8 cellular contexts compared by ENCODE assay signal in the genomic region with DNA sequence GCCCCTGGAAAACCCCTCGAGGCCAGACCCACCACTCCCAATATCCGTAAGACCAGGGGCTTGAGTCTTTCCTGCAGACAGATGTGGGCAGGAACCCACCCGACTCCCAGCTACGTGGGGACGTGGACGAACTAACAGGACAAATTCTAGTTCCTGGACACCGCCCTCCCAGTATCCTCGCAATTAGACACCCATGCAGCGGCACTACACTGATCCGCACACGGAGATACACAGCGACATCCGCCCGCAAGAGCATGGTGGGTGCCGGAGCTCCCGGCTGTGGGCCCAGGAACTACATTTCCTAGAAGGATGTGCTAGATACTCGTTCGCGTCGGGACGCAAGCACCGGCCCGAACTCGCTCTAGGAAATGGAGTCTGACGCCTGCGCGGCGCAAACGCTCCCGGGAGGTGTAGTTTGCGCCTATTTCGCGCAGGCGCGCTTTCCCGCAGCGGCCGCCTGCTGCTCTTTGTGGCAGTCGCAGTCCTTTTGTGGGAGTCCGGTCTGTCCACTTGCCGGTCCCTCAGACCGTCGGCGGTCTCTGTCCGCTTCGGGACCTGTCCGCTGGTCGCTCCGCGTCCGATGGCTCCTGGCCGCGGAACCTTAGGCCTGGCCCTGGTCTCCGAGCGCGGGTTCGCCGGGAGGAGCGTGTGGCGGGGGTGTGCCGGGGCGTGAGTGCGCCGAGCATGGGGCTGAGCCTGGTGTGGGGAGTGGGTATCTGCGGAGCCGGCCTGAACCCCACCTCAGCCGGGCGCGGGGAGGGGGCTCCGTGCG. TPM values are rescaled to one million over a fixed set of nuclear protein-coding genes. Genes with fewer than 3 reads are reported as not detected.
DNase-seq lines count a peak whose midpoint lies in the region; ATAC-seq and TF ChIP-seq lines count a peak whose summit lies in the region.

ZNF74 (plus strand) TSS at position 447 of the 772 bp plus-strand sequence. CDS start 478 bp downstream, outside the sequence.

- no peaks in the 10 kb centered on the region for H3K36me3 ChIP-seq in SJCRH30
- no peaks in the 10 kb centered on the region for H3K36me3 ChIP-seq in neural cell (ENCODE audit: insufficient read depth, low read length)

- peak within 1 kb of the TSS; percentile 55 for H3K27ac ChIP-seq in SJCRH30
- peak within 1 kb of the TSS; percentile 58 for H3K27ac ChIP-seq in foreskin keratinocyte
- H3K27ac ChIP-seq in neural cell (ENCODE audit: low read length) = peak within 1 kb of the TSS; percentile 92

- peak within 1 kb of the TSS; percentile 99 for H2AFZ ChIP-seq in neural cell (ENCODE audit: low read depth, low read length)

- H3K4me1 Mint-ChIP-seq in stimulated activated naive CD8-positive, alpha-beta T cell treated with anti-CD3 and anti-CD28 coated beads, Interleukin-15, Interleukin-2, amounts not matched to agents 100 ng/mL and 50 ng/mL, for 24 hours (ENCODE audit: low read depth) = peaks cover 29% of the 10 kb centered on the region

- DNase-seq in Caki2 (ENCODE audit: low read depth) (peak; percentile 90), LoVo (ENCODE audit: low spot score) (peak; percentile 90), SJCRH30 (peak; percentile 91 to 94), foreskin keratinocyte (peak; percentile 68 to 82)
- peak; percentile 72 for DNase-seq in activated gamma-delta T cell treated with anti-CD3 and anti-CD28 coated beads, Interleukin-2, amount 50 U/mL, for 16 hours (ENCODE audit: low read depth)

- TF ChIP-seq EP300 in neural cell (conservative IDR thresholded peaks at IDR 0.05; ENCODE audit: poor library complexity, severe bottlenecking) = peak; percentile 35

- H3K4me3 ChIP-seq in SJCRH30 (peak within 1 kb of the TSS; percentile 73), neural cell (ENCODE audit: low read length) (peak within 1 kb of the TSS; percentile 100)

- peak within 1 kb of the TSS; percentile 88 for H3K4me3 Mint-ChIP-seq in stimulated activated naive CD8-positive, alpha-beta T cell treated with anti-CD3 and anti-CD28 coated beads, Interleukin-15, Interleukin-2, amounts not matched to agents 100 ng/mL and 50 ng/mL, for 24 hours

- no peaks in the 10 kb centered on the region for H3K9me3 Mint-ChIP-seq in stimulated activated naive CD8-positive, alpha-beta T cell treated with anti-CD3 and anti-CD28 coated beads, Interleukin-15, Interleukin-2, amounts not matched to agents 100 ng/mL and 50 ng/mL, for 24 hours

- H3K9me2 ChIP-seq in neural cell (ENCODE audit: insufficient read depth, low read length) = no peaks in the 10 kb centered on the region

- peaks cover 3% of the 10 kb centered on the region for H3F3A ChIP-seq in neural cell (ENCODE audit: insufficient read depth, low read length, poor library complexity, severe bottlenecking)

- H3K9ac ChIP-seq in neural cell (ENCODE audit: low read length) = peak within 1 kb of the TSS; percentile 99

- no peak for TF ChIP-seq RAD21 in neural cell (conservative IDR thresholded peaks at IDR 0.05)

- peak; percentile 73 for ATAC-seq in GM21529 (IDR thresholded peaks at IDR 0.05; ENCODE audit: unreplicated experiment)
- peak; percentile 77 for ATAC-seq in foreskin keratinocyte

- peaks cover 4% of the 10 kb centered on the region for H3K36me3 Mint-ChIP-seq in stimulated activated naive CD8-positive, alpha-beta T cell treated with anti-CD3 and anti-CD28 coated beads, Interleukin-15, Interleukin-2, amounts not matched to agents 100 ng/mL and 50 ng/mL, for 24 hours (ENCODE audit: low read depth)

- H3K4me2 ChIP-seq in neural cell (ENCODE audit: low read length) = peak within 1 kb of the TSS; percentile 63

- in situ Hi-C loops in Caki2 (cut with HindIII; ENCODE audit: low pct_unique_long_range_greater_than_20kb, low sequenced_read_pairs) = no loop called here

- no peaks in the 10 kb centered on the region for H3K27me3 ChIP-seq in SJCRH30
- H3K27me3 ChIP-seq in foreskin keratinocyte = no peaks in the 10 kb centered on the region
- H3K27me3 ChIP-seq in neural cell (ENCODE audit: insufficient read depth, low read depth, low read length) = no peaks in the 10 kb centered on the region

- TF ChIP-seq CTCF in foreskin keratinocyte (conservative IDR thresholded peaks at IDR 0.05) = no peak
- TF ChIP-seq CTCF in neural cell (IDR thresholded peaks at IDR 0.05; ENCODE audit: poor library complexity, severe bottlenecking) = peak; percentile 21

- H4K20me1 ChIP-seq in neural cell (ENCODE audit: insufficient read depth) = no peaks in the 10 kb centered on the region

- H3K27ac Mint-ChIP-seq in stimulated activated naive CD8-positive, alpha-beta T cell treated with anti-CD3 and anti-CD28 coated beads, Interleukin-15, Interleukin-2, amounts not matched to agents 100 ng/mL and 50 ng/mL, for 24 hours = peak within 1 kb of the TSS; percentile 94

- no peaks in the 10 kb centered on the region for H3K27me3 Mint-ChIP-seq in stimulated activated naive CD8-positive, alpha-beta T cell treated with anti-CD3 and anti-CD28 coated beads, Interleukin-15, Interleukin-2, amounts not matched to agents 100 ng/mL and 50 ng/mL, for 24 hours

- H3K9me3 ChIP-seq in SJCRH30 (replicated peaks) = no peaks in the 10 kb centered on the region
- H3K9me3 ChIP-seq in neural cell (ENCODE audit: low read length) = no peaks in the 10 kb centered on the region

- H3K79me2 ChIP-seq in neural cell (replicated peaks; ENCODE audit: insufficient read depth, low read length) = peaks cover 29% of the 10 kb centered on the region

- H3K4me1 ChIP-seq in SJCRH30 = 0 out of 2 replicates have a peak, but pooled peaks cover 3% of the 10 kb centered on the region
- H3K4me1 ChIP-seq in foreskin keratinocyte = no peaks in the 10 kb centered on the region

TF ChIP-seq in neural cell, 6 proteins besides CTCF, POLR2A, EP300 and RAD21:
- TF ChIP-seq TAF1 (IDR thresholded peaks at IDR 0.05; ENCODE audit: low read depth) = peak; percentile 70
- peak; percentile 95 for TF ChIP-seq REST (IDR thresholded peaks at IDR 0.05; ENCODE audit: borderline replicate concordance)
- peak; percentile 91 for TF ChIP-seq MXI1 (conservative IDR thresholded peaks at IDR 0.05; ENCODE audit: poor library complexity, severe bottlenecking)
- no peak for TF ChIP-seq EZH2 (IDR thresholded peaks at IDR 0.05; ENCODE audit: borderline replicate concordance, insufficient read depth, low read length, poor library complexity, severe bottlenecking)
- TF ChIP-seq SMC3 (conservative IDR thresholded peaks at IDR 0.05; ENCODE audit: poor library complexity) = peak; percentile 43
- peak; percentile 93 for TF ChIP-seq POLR2AphosphoS5 (IDR thresholded peaks at IDR 0.05)

RNA-seq across cellular contexts. Expression of gene ZNF74, which starts in this region (rescaled TPM):
- 14.0 and 16.8 TPM in 2 replicates for total RNA-seq in Caki2 (2014; rRNA removed; shearing (Covaris generic); ENCODE audit: low replicate concordance)
- total RNA-seq in SJCRH30 (2014; rRNA removed; shearing (Covaris generic)) = 22.7 and 24.3 TPM in 2 replicates
- 9.2 and 10.7 TPM in 2 replicates for total RNA-seq in foreskin keratinocyte
- polyA plus RNA-seq in foreskin keratinocyte (5.8 and 7.0 TPM in 2 replicates), neural cell (75.6 and 79.5 TPM in 2 replicates)
- 77.1 and 90.8 TPM in 2 replicates for polyA minus RNA-seq in neural cell

Comparison
In these comparisons a context has a peak if more than half of its experiments do, and no peak if none do; other contexts are left out.
1. Peak in every context shown above with its lines: DNase-seq, ATAC-seq, H3K4me3 ChIP-seq and H3K27ac ChIP-seq.